Comparison of ENCODE assay signal across 1 cellular context in the genomic region with DNA sequence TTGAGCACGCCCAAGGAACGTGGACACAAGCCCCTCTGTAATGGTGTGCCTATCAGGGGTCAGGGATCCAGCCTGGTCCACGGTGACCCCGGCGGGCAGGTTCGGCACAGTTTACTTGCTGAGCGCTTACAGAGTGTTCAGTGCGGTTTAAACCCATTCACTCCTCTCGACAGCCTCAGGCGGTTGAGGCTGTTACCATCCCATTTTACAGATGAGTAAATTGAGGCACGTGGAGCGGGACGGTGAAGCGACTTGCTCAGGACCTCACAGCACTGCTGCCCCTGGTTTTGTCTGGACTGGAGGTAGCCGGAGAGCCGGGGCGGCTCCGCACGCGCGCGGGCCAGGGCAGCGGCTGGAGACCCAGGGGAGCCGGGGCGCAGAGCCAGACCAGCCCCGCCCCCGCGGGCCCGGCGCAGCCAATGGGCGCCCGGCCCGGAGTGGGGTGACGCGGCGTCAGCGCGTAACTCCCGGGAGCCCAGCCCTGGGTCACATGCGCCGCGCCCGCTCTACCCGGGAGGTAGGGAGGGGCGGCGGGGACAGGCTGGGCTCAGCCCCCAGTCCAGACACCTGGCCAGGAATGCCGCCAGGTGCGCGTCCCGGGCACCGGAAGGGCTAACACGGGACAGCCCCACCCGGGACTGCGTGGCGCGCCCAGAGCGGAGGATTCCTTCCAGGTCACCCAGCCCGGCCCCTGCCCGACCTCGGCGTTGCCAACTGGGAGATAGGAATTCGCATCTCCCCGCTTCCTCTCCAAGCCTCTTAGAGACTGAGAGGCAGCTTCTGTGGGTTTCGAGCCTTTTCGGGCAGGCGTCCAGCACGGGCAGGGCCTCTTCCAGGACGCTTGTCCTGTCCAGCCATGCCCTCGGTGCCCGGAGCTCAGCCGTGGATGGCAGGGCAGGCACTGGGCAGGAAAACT.
A peak's percentile ranks its signal among the peaks of the same experiment; 100 is the strongest.
TF ChIP-seq lines count a peak whose summit lies in the region.

No MANE protein-coding gene starts in this region.

TF ChIP-seq in HepG2, 621 proteins besides CTCF, POLR2A, EP300 and RAD21 (continued from another document and continues in another):
- TF ChIP-seq, protein P1, sequence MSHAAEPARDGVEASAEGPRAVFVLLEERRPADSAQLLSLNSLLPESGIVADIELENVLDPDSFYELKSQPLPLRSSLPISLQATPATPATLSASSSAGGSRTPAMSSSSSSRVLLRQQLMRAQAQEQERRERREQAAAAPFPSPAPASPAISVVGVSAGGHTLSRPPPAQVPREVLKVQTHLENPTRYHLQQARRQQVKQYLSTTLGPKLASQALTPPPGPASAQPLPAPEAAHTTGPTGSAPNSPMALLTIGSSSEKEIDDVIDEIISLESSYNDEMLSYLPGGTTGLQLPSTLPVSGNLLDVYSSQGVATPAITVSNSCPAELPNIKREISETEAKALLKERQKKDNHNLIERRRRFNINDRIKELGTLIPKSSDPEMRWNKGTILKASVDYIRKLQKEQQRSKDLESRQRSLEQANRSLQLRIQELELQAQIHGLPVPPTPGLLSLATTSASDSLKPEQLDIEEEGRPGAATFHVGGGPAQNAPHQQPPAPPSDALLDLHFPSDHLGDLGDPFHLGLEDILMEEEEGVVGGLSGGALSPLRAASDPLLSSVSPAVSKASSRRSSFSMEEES (CRISPR knock-in tag; IDR thresholded peaks at IDR 0.05), result peak; percentile 95
- TF ChIP-seq KDM1A (CRISPR knock-in tag; IDR thresholded peaks at IDR 0.05) (peak; percentile 99), ZNF784 (CRISPR knock-in tag; IDR thresholded peaks at IDR 0.05; ENCODE audit: borderline replicate concordance) (peak; percentile 60; the same call in 1 of the 2 replicates), ZFP91 (CRISPR knock-in tag; IDR thresholded peaks at IDR 0.05; ENCODE audit: borderline replicate concordance) (peak; percentile 41; the same call in 1 of the 2 replicates), TGIF2 (CRISPR knock-in tag; IDR thresholded peaks at IDR 0.05) (no peak; the same call in 1 of the 2 replicates), BCLAF1 (IDR thresholded peaks at IDR 0.05) (no peak), SOX6 (IDR thresholded peaks at IDR 0.05) (no peak), SOX6 (CRISPR knock-in tag; IDR thresholded peaks at IDR 0.05) (peak; percentile 73), NR3C1 (CRISPR knock-in tag; IDR thresholded peaks at IDR 0.05) (no peak), ZNF230 (CRISPR knock-in tag; IDR thresholded peaks at IDR 0.05) (peak; percentile 27; the same call in 1 of the 2 replicates), NR2F2 (IDR thresholded peaks at IDR 0.05; ENCODE audit: borderline replicate concordance, low read depth) (0 out of 2 replicates have a peak, but pooled peaks have one; percentile 39), MEF2D (CRISPR knock-in tag; IDR thresholded peaks at IDR 0.05) (peak; percentile 39; the same call in 1 of the 2 replicates), ZNF121 (CRISPR knock-in tag; IDR thresholded peaks at IDR 0.05) (peak; percentile 87), ZNF333 (CRISPR knock-in tag; IDR thresholded peaks at IDR 0.05; ENCODE audit: borderline replicate concordance) (peak; percentile 61; the same call in 1 of the 2 replicates), ZNF501 (CRISPR knock-in tag; IDR thresholded peaks at IDR 0.05) (peak; percentile 69; the same call in 1 of the 2 replicates), RBFOX2 (IDR thresholded peaks at IDR 0.05; ENCODE audit: low read depth, low read length) (peak; percentile 97), ZNF383 (CRISPR knock-in tag; IDR thresholded peaks at IDR 0.05; ENCODE audit: borderline replicate concordance) (0 out of 2 replicates have a peak, but pooled peaks have one; percentile 49), ZNF33B (CRISPR knock-in tag; IDR thresholded peaks at IDR 0.05) (no peak), ISX (CRISPR knock-in tag; conservative IDR thresholded peaks at IDR 0.05) (no peak), ZGPAT (CRISPR knock-in tag; IDR thresholded peaks at IDR 0.05) (peak; percentile 85; the same call in 1 of the 2 replicates), DNMT3B (CRISPR knock-in tag; conservative IDR thresholded peaks at IDR 0.05) (peak; percentile 30; the same call in 1 of the 2 replicates), ZNF547 (CRISPR knock-in tag; IDR thresholded peaks at IDR 0.05) (peak; percentile 69; the same call in 1 of the 2 replicates), MED1 (CRISPR knock-in tag; IDR thresholded peaks at IDR 0.05) (peak; percentile 72), ZNF572 (CRISPR knock-in tag; IDR thresholded peaks at IDR 0.05) (peak; percentile 37; the same call in 1 of the 2 replicates), MYPOP (CRISPR knock-in tag; IDR thresholded peaks at IDR 0.05) (peak; percentile 65), GABPB1 (CRISPR knock-in tag; IDR thresholded peaks at IDR 0.05) (peak; percentile 92), ZBTB38 (CRISPR knock-in tag; IDR thresholded peaks at IDR 0.05) (peak; percentile 40; the same call in 1 of the 2 replicates), ZC3H13 (CRISPR knock-in tag; IDR thresholded peaks at IDR 0.05) (peak; percentile 77; the same call in 1 of the 2 replicates), ZMYM4 (CRISPR knock-in tag; IDR thresholded peaks at IDR 0.05) (peak; percentile 76), MTF1 (CRISPR knock-in tag; IDR thresholded peaks at IDR 0.05) (no peak), TCF7L2 (IDR thresholded peaks at IDR 0.05; ENCODE audit: low read depth, low read length) (no peak)
- TF ChIP-seq, protein P2, sequence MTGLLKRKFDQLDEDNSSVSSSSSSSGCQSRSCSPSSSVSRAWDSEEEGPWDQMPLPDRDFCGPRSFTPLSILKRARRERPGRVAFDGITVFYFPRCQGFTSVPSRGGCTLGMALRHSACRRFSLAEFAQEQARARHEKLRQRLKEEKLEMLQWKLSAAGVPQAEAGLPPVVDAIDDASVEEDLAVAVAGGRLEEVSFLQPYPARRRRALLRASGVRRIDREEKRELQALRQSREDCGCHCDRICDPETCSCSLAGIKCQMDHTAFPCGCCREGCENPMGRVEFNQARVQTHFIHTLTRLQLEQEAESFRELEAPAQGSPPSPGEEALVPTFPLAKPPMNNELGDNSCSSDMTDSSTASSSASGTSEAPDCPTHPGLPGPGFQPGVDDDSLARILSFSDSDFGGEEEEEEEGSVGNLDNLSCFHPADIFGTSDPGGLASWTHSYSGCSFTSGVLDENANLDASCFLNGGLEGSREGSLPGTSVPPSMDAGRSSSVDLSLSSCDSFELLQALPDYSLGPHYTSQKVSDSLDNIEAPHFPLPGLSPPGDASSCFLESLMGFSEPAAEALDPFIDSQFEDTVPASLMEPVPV (CRISPR knock-in tag; IDR thresholded peaks at IDR 0.05), result peak; percentile 79
- TF ChIP-seq, protein P3, sequence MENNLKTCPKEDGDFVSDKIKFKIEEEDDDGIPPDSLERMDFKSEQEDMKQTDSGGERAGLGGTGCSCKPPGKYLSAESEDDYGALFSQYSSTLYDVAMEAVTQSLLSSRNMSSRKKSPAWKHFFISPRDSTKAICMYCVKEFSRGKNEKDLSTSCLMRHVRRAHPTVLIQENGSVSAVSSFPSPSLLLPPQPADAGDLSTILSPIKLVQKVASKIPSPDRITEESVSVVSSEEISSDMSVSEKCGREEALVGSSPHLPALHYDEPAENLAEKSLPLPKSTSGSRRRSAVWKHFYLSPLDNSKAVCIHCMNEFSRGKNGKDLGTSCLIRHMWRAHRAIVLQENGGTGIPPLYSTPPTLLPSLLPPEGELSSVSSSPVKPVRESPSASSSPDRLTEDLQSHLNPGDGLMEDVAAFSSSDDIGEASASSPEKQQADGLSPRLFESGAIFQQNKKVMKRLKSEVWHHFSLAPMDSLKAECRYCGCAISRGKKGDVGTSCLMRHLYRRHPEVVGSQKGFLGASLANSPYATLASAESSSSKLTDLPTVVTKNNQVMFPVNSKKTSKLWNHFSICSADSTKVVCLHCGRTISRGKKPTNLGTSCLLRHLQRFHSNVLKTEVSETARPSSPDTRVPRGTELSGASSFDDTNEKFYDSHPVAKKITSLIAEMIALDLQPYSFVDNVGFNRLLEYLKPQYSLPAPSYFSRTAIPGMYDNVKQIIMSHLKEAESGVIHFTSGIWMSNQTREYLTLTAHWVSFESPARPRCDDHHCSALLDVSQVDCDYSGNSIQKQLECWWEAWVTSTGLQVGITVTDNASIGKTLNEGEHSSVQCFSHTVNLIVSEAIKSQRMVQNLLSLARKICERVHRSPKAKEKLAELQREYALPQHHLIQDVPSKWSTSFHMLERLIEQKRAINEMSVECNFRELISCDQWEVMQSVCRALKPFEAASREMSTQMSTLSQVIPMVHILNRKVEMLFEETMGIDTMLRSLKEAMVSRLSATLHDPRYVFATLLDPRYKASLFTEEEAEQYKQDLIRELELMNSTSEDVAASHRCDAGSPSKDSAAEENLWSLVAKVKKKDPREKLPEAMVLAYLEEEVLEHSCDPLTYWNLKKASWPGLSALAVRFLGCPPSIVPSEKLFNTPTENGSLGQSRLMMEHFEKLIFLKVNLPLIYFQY (CRISPR knock-in tag; IDR thresholded peaks at IDR 0.05; ENCODE audit: borderline replicate concordance), result peak; percentile 92; the same call in 1 of the 2 replicates
- TF ChIP-seq, protein P4, sequence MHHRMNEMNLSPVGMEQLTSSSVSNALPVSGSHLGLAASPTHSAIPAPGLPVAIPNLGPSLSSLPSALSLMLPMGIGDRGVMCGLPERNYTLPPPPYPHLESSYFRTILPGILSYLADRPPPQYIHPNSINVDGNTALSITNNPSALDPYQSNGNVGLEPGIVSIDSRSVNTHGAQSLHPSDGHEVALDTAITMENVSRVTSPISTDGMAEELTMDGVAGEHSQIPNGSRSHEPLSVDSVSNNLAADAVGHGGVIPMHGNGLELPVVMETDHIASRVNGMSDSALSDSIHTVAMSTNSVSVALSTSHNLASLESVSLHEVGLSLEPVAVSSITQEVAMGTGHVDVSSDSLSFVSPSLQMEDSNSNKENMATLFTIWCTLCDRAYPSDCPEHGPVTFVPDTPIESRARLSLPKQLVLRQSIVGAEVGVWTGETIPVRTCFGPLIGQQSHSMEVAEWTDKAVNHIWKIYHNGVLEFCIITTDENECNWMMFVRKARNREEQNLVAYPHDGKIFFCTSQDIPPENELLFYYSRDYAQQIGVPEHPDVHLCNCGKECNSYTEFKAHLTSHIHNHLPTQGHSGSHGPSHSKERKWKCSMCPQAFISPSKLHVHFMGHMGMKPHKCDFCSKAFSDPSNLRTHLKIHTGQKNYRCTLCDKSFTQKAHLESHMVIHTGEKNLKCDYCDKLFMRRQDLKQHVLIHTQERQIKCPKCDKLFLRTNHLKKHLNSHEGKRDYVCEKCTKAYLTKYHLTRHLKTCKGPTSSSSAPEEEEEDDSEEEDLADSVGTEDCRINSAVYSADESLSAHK (CRISPR knock-in tag; IDR thresholded peaks at IDR 0.05; ENCODE audit: borderline replicate concordance), result no peak
